ENCODE assay signal across 26 cellular contexts in the genomic region with DNA sequence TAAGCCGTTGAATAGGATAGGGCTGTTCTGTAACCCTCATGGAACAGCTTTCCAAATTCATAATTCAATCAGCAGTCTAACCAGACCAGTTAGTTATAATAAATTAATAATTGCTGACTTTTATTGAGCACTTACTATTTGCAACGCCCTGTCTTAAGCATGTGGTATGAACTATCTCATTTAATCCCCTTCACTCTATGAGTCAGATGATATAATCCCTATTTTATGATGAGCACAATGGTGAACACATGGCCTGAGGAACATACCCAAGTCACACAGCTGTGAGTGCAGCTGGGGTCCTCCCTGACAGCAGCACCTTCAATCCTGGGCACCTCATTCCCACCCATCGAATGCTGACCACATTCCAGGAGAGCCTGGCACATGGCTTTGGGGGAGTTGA.
"Had no signal": no experiment of that assay in that cellular context is flagged by ENCODE, and none has a peak within 500 bp of the region (broad histone marks: within the 10 kb centered on the region; RNA-seq: fewer than 3 reads in every experiment).

No MANE protein-coding gene starts in this region.

- H3K9me3 ChIP-seq: esophagus muscularis mucosa, lower lobe of right lung, neutrophil, right atrium auricular region, testis, transverse colon, upper lobe of right lung, uterus had no signal

- H3K4me1 ChIP-seq: foreskin keratinocyte, lower lobe of right lung, testis, upper lobe of right lung, uterus had no signal

- H3K27me3 ChIP-seq: esophagus muscularis mucosa, foreskin keratinocyte, neutrophil, right atrium auricular region, testis, upper lobe of right lung, uterus had no signal

- ATAC-seq: foreskin keratinocyte; left ventricle myocardium superior; natural killer cell treated with Interleukin-12 subunit alpha and Interleukin-12 subunit beta and Interleukin-15 and Interleukin-18, amount 100 ng/mL, for 72 hours; sciatic nerve; stimulated activated memory B cell treated with anti-CD40 and anti-IgM and Interleukin-4, amounts not matched to agents 10 μg/mL and 1 μg/mL and 100 μg/mL, for 72 hours; stimulated activated naive CD8-positive, alpha-beta T cell treated with anti-CD3 and anti-CD28 coated beads, Interleukin-15, Interleukin-2, amounts not matched to agents 100 U/mL and 50 U/mL, for 24 hours had no signal

- H3K36me3 ChIP-seq: esophagus muscularis mucosa, lower lobe of right lung, neutrophil, right atrium auricular region, transverse colon, upper lobe of right lung, uterus had no signal

- H3K27ac ChIP-seq: epithelial cell of prostate, foreskin keratinocyte, lower lobe of right lung, parathyroid adenoma, right atrium auricular region, testis, transverse colon, upper lobe of right lung, uterus had no signal

- FAIRE-seq: colon had no signal

- H3K9ac ChIP-seq: parathyroid adenoma had no signal

- H3K4me3 ChIP-seq: esophagus muscularis mucosa, lower lobe of right lung, right atrium auricular region, testis, transverse colon, upper lobe of right lung, uterus had no signal

- DNase-seq: effector CD8-positive, alpha-beta T cell; endodermal cell; foreskin keratinocyte; glutamatergic neuron; hypothalamus; immature natural killer cell; islet precursor cell; left ventricle myocardium superior; lower lobe of right lung; stimulated activated CD4-positive, alpha-beta T cell treated with anti-CD3 and anti-CD28 coated beads, Interleukin-2, amount 100 ng/mL, for 24 hours; stimulated activated CD4-positive, alpha-beta T cell treated with anti-CD3 and anti-CD28 coated beads, Interleukin-4, amount 100 ng/mL, for 4 hours; stimulated activated naive CD8-positive, alpha-beta T cell treated with anti-CD3 and anti-CD28 coated beads, Interleukin-15, Interleukin-2, amounts not matched to agents 100 U/mL and 50 U/mL, for 24 hours; substantia nigra; testis; transverse colon; upper lobe of right lung; uterus had no signal

- H3K79me2 ChIP-seq: parathyroid adenoma had no signal

- H2AFZ ChIP-seq: parathyroid adenoma had no signal
